7 cellular contexts compared by ENCODE assay signal in genomic region chr12:68331500-68331868, GRCh38. TPM values are rescaled to one million over a fixed set of nuclear protein-coding genes. Genes with fewer than 3 reads are reported as not detected.
DNase-seq lines count a peak whose midpoint lies in the region; FAIRE-seq and TF ChIP-seq lines count a peak whose summit lies in the region.

No MANE protein-coding gene starts in this region.

- H3K36me3 ChIP-seq in WERI-Rb-1, result peaks cover under 1% of the 10 kb centered on the region; the same call in 1 of the 2 replicates
- H3K36me3 ChIP-seq in hepatocyte (replicated peaks; ENCODE audit: insufficient read depth, low read depth), result no peaks in the 10 kb centered on the region

- H4K20me1 ChIP-seq in hepatocyte (ENCODE audit: insufficient read depth, poor library complexity, severe bottlenecking), result no peaks in the 10 kb centered on the region

- H3K4me2 ChIP-seq in hepatocyte, result peak overlapping the region; percentile 84

- H3K4me3 ChIP-seq in WERI-Rb-1 (ENCODE audit: low read depth, low read length), result peak overlapping the region; percentile 77
- H3K4me3 ChIP-seq in hepatocyte, result peak overlapping the region; percentile 43

- WGBS in hepatocyte (ENCODE audit: low lambda C conversion rate, missing lambda C conversion rate), result 25% methylated on average over 9 of the region's 9 CpGs

- peak overlapping the region; percentile 90 for H3K4me3 Mint-ChIP-seq in HFFc6

- H2AFZ ChIP-seq in hepatocyte, result peak overlapping the region; percentile 69

- H3K27me3 ChIP-seq in WERI-Rb-1 (ENCODE audit: insufficient read depth, low read depth, severe bottlenecking) (no peaks in the 10 kb centered on the region), hepatocyte (no peaks in the 10 kb centered on the region)

- H3K27ac ChIP-seq in WERI-Rb-1 (peak overlapping the region; percentile 65; the same call in 1 of the 2 replicates), hepatocyte (no peak overlapping the region)

- TF ChIP-seq CTCF in HFFc6 (IDR thresholded peaks at IDR 0.05) (no peak), WERI-Rb-1 (IDR thresholded peaks at IDR 0.05; ENCODE audit: low read depth, low read length) (no peak), hepatocyte (IDR thresholded peaks at IDR 0.05; ENCODE audit: poor library complexity) (no peak)

- no peaks in the 10 kb centered on the region for H3K9me3 ChIP-seq in WERI-Rb-1 (ENCODE audit: severe bottlenecking)
- no peaks in the 10 kb centered on the region for H3K9me3 ChIP-seq in hepatocyte (ENCODE audit: low read depth)

- H3K4me1 ChIP-seq in hepatocyte (ENCODE audit: insufficient read depth), result peaks cover 11% of the 10 kb centered on the region

- DNase-seq in HFFc6 (no peak), WERI-Rb-1 (no peak), hepatocyte (ENCODE audit: low spot score) (peak; percentile 18), inferior parietal cortex (ENCODE audit: extremely low spot score) (no peak), frontal cortex (ENCODE audit: low spot score in 2 of 2) (no peak), OCI-M1 (lab: John Stamatoyannopoulos, UW) (no peak)
- peak; percentile 18 for DNase-seq in stimulated activated CD4-positive, alpha-beta T cell treated with anti-CD3 and anti-CD28 coated beads, Interleukin-4, amount 100 ng/mL, for 24 hours

- no peaks in the 10 kb centered on the region for H3K36me3 Mint-ChIP-seq in HFFc6 (ENCODE audit: low read depth)

- peaks cover 3% of the 10 kb centered on the region for H3K27me3 Mint-ChIP-seq in HFFc6 (ENCODE audit: insufficient read depth)

- H3K27ac Mint-ChIP-seq in HFFc6, result 0 out of 2 replicates have a peak overlapping the region, but pooled peaks have one; percentile 57

- no peaks in the 10 kb centered on the region for H3K9me3 Mint-ChIP-seq in HFFc6

- H3K4me1 Mint-ChIP-seq in HFFc6 (ENCODE audit: low read depth), result peaks cover 24% of the 10 kb centered on the region

- no peaks in the 10 kb centered on the region for H3K9me2 ChIP-seq in hepatocyte (replicated peaks; ENCODE audit: insufficient read depth)

- no peaks in the 10 kb centered on the region for H3K79me2 ChIP-seq in hepatocyte

- FAIRE-seq in frontal cortex (lab: Jason Lieb, UNC), result no peak

RNA-seq across cellular contexts. Expression of gene MDM1, which starts 0.7 kb away (rescaled TPM):
- 1 to 10 TPM; 7.3 to 9.1 (median 7.8) TPM for total RNA-seq in HFFc6 (2021; fragmentation: NEBNext Ultra II Directional; extraction: Animal tissue kit (Norgen Biotek cat#: 25700))
- total RNA-seq in hepatocyte (8.4 and 14.9 TPM in 2 replicates), frontal cortex (16.7 TPM)
- 3.6 and 4.8 TPM in 2 replicates for polyA plus RNA-seq in hepatocyte

Comparison
In these comparisons a context has a peak if more than half of its experiments do, and no peak if none do; other contexts are left out.
1. DNase-seq: peak in hepatocyte (single experiment) and stimulated activated CD4-positive, alpha-beta T cell treated with anti-CD3 and anti-CD28 coated beads, Interleukin-4, amount 100 ng/mL, for 24 hours (single experiment); none in HFFc6 (single experiment), WERI-Rb-1 (single experiment), inferior parietal cortex (single experiment), frontal cortex (0 of 2) and OCI-M1 (single experiment).